1 cellular context compared by ENCODE assay signal in genomic region chr7:33062782-33063443, GRCh38.
TF ChIP-seq lines count a peak whose summit lies in the region.

No MANE protein-coding gene starts in this region.

TF ChIP-seq in K562, 482 proteins besides CTCF, POLR2A, EP300 and RAD21 (continued from another document and continues in another):
- TF ChIP-seq SAP30 (IDR thresholded peaks at IDR 0.05; ENCODE audit: borderline replicate concordance, insufficient read depth, low read depth, low read length, poor library complexity, severe bottlenecking) = peak; percentile 51
- no peak for TF ChIP-seq SRSF9 (IDR thresholded peaks at IDR 0.05; ENCODE audit: borderline replicate concordance, low read depth, low read length)
- TF ChIP-seq PTTG1 (tag; IDR thresholded peaks at IDR 0.05; ENCODE audit: low read depth) = no peak
- no peak for TF ChIP-seq ZFP36 (IDR thresholded peaks at IDR 0.05; ENCODE audit: low read depth, low read length, partially characterized antibody)
- peak; percentile 58 for TF ChIP-seq NKRF (IDR thresholded peaks at IDR 0.05; ENCODE audit: borderline replicate concordance)
- TF ChIP-seq GABPB1 (CRISPR knock-in tag; IDR thresholded peaks at IDR 0.05) = 0 out of 2 replicates have a peak, but pooled peaks have one; percentile 39
- TF ChIP-seq MBD2 (IDR thresholded peaks at IDR 0.05; ENCODE audit: borderline replicate concordance, low read depth) = peak; percentile 49; the same call in 1 of the 2 replicates
- no peak for TF ChIP-seq TFE3 (CRISPR knock-in tag; IDR thresholded peaks at IDR 0.05)
- TF ChIP-seq CHD2 (IDR thresholded peaks at IDR 0.05; ENCODE audit: low read depth, low read length) = no peak
- TF ChIP-seq U2AF1 (optimal IDR thresholded peaks at IDR 0.05; ENCODE audit: low read depth, low read length) = no peak
- TF ChIP-seq KAT7 (CRISPR knock-in tag; IDR thresholded peaks at IDR 0.05; ENCODE audit: borderline replicate concordance) = 0 out of 2 replicates have a peak, but pooled peaks have one; percentile 49
- no peak for TF ChIP-seq SNAPC5 (CRISPR knock-in tag; IDR thresholded peaks at IDR 0.05)
- TF ChIP-seq ZBTB26 (CRISPR knock-in tag; IDR thresholded peaks at IDR 0.05) = no peak
- TF ChIP-seq ZNF121 (CRISPR knock-in tag; conservative IDR thresholded peaks at IDR 0.05) = no peak
- peak; percentile 58 for TF ChIP-seq GABPA (tag; conservative IDR thresholded peaks at IDR 0.05; ENCODE audit: low read depth)
- TF ChIP-seq AFF1 (IDR thresholded peaks at IDR 0.05; ENCODE audit: low read depth in 1 of 2, partially characterized antibody in 2 of 2) = peak in 1 of 2 experiments; percentile 79
- TF ChIP-seq EGR1 (conservative IDR thresholded peaks at IDR 0.05) = peak; percentile 78
- peak in 1 of 2 experiments; percentile 34 for TF ChIP-seq E2F6 (IDR thresholded peaks at IDR 0.05; ENCODE audit: borderline replicate concordance in 1 of 2, extremely low read depth in 1 of 2, insufficient read depth in 1 of 2, insufficient read length in 1 of 2, low read depth in 1 of 2, low read length in 1 of 2, poor library complexity in 1 of 2, severe bottlenecking in 1 of 2)
- TF ChIP-seq REST (CRISPR knock-in tag; IDR thresholded peaks at IDR 0.05; ENCODE audit: low read depth) = 0 out of 2 replicates have a peak, but pooled peaks have one; percentile 18
- TF ChIP-seq KLF6 (CRISPR knock-in tag; IDR thresholded peaks at IDR 0.05; ENCODE audit: borderline replicate concordance) = peak; percentile 58; the same call in 1 of the 2 replicates
- TF ChIP-seq THAP12 (CRISPR knock-in tag; IDR thresholded peaks at IDR 0.05) = peak; percentile 48; the same call in 1 of the 2 replicates
- peak in 1 of 2 experiments; percentile 35; a peak in 1 of 4 replicates for TF ChIP-seq RCOR1 (IDR thresholded peaks at IDR 0.05; ENCODE audit: borderline replicate concordance in 1 of 2, low read depth in 2 of 2, low read length in 2 of 2)
- TF ChIP-seq L3MBTL2 (IDR thresholded peaks at IDR 0.05) = peak; percentile 52; the same call in 1 of the 2 replicates
- TF ChIP-seq HDAC3 (IDR thresholded peaks at IDR 0.05; ENCODE audit: borderline replicate concordance, partially characterized antibody) = no peak
- no peak for TF ChIP-seq ZBTB43 (CRISPR knock-in tag; IDR thresholded peaks at IDR 0.05)
- TF ChIP-seq ZBTB2 (IDR thresholded peaks at IDR 0.05) = peak; percentile 42
- no peak for TF ChIP-seq KLF16 (IDR thresholded peaks at IDR 0.05)
- peak; percentile 59; the same call in 1 of the 2 replicates for TF ChIP-seq VEZF1 (CRISPR knock-in tag; IDR thresholded peaks at IDR 0.05)
- TF ChIP-seq E2F4 (CRISPR knock-in tag; IDR thresholded peaks at IDR 0.05; ENCODE audit: low read depth) = no peak
- TF ChIP-seq SUPT5H (IDR thresholded peaks at IDR 0.05) = peak; percentile 13; the same call in 1 of the 2 replicates
